1 cellular context compared by ENCODE assay signal in the genomic region with DNA sequence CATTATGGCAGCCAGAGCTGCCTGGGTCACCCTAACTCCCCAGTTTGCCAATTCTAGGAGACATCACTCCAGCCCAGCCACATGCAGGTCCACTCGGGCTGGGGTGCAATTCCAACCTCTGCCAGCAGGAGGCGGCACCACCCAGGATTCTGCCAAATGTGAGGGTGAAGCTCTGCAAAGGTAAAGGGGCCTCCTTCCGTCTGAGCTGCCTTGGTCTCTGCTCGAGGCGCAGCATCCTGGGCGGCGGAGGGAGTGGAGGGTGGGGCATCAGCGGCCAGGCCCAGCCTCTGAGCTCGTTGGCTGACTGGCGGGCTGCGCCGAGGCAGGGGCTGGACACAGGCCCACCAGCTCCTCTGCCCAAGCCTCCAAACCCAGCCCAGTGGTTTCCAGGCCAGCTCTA.
TF ChIP-seq lines count a peak whose summit lies in the region.

No MANE protein-coding gene starts in this region.

TF ChIP-seq in HCT116, 20 proteins besides CTCF, POLR2A, EP300 and RAD21 (continued from another document):
- TF ChIP-seq, protein P1, sequence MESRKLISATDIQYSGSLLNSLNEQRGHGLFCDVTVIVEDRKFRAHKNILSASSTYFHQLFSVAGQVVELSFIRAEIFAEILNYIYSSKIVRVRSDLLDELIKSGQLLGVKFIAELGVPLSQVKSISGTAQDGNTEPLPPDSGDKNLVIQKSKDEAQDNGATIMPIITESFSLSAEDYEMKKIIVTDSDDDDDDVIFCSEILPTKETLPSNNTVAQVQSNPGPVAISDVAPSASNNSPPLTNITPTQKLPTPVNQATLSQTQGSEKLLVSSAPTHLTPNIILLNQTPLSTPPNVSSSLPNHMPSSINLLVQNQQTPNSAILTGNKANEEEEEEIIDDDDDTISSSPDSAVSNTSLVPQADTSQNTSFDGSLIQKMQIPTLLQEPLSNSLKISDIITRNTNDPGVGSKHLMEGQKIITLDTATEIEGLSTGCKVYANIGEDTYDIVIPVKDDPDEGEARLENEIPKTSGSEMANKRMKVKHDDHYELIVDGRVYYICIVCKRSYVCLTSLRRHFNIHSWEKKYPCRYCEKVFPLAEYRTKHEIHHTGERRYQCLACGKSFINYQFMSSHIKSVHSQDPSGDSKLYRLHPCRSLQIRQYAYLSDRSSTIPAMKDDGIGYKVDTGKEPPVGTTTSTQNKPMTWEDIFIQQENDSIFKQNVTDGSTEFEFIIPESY (IDR thresholded peaks at IDR 0.05; ENCODE audit: extremely low read depth, insufficient replicate concordance, low read length), result no peak
- TF ChIP-seq CBX3 (IDR thresholded peaks at IDR 0.05; ENCODE audit: low read depth) (no peak), SRF (IDR thresholded peaks at IDR 0.05; ENCODE audit: low read depth) (no peak), FOSL1 (IDR thresholded peaks at IDR 0.05; ENCODE audit: low read depth) (no peak), JUND (IDR thresholded peaks at IDR 0.05) (no peak), SP1 (IDR thresholded peaks at IDR 0.05; ENCODE audit: low read depth) (no peak), CEBPB (IDR thresholded peaks at IDR 0.05; ENCODE audit: low read depth) (no peak)
